In the genomic region with DNA sequence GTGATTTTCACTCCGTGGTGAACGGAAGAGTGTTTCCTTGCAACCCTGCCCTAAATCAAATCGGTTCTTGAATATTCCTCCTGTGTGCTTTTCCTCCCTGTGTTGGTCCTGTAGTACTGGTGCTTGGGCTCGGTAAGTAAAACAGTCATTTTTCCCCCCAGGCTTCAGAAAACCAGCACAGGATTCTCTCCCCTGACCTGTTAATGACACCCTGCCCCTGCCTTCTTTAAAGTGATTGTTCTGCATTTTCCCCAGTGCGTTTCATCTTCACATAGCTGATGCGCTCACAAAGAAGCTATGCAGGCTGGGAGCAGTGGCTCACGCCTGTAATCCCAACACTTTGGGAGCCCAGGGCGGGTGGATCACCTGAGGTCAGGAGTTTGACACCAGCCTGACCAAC, we compare ENCODE assay signal across 38 cellular contexts.
"Had no signal": no experiment of that assay in that cellular context is flagged by ENCODE, and none has a peak within 500 bp of the region (broad histone marks: within the 10 kb centered on the region; RNA-seq: fewer than 3 reads in every experiment).

No MANE protein-coding gene starts in this region.

- H3K4me3 Mint-ChIP-seq: activated B cell treated with CpG ODN at 0.5 μM for 24 hours; activated CD4-positive, alpha-beta memory T cell treated with anti-CD3 and anti-CD28 coated beads for 36 hours; activated CD8-positive, alpha-beta memory T cell treated with anti-CD3 and anti-CD28 coated beads, Interleukin-2, amount 10 ng/mL, durations not matched to agents 7 days and 5 days; activated T-cell treated with anti-CD3 and anti-CD28 coated beads, Interleukin-2, amount 50 U/mL, for 72 hours; activated T-helper 17 cell treated with anti-CD3 and anti-CD28 coated beads, Interleukin-2, amount 50 U/mL, for 72 hours had no signal

- FAIRE-seq: astrocyte, RCC 7860 had no signal

- H3K36me3 ChIP-seq: adrenal gland, breast epithelium had no signal

- H3K4me1 ChIP-seq: body of pancreas, breast epithelium had no signal

- H3K9me3 ChIP-seq: adrenal gland, body of pancreas, breast epithelium had no signal

- H3K9me3 Mint-ChIP-seq: activated B cell treated with CpG ODN at 0.5 μM for 24 hours; activated CD4-positive, alpha-beta memory T cell treated with anti-CD3 and anti-CD28 coated beads for 36 hours; activated naive CD4-positive, alpha-beta T cell treated with anti-CD3 and anti-CD28 coated beads, Interleukin-2, amount 50 U/mL, for 72 hours; activated T-helper 17 cell treated with anti-CD3 and anti-CD28 coated beads, Interleukin-2, amount 50 U/mL, for 72 hours had no signal

- DNase-seq: activated B cell treated with CpG ODN at 0.5 μM for 24 hours; activated CD4-positive, alpha-beta memory T cell treated with anti-CD3 and anti-CD28 coated beads for 36 hours; activated CD4-positive, alpha-beta T cell treated with anti-CD3 and anti-CD28 coated beads for 4 hours; activated CD4-positive, alpha-beta T cell treated with anti-CD3 and anti-CD28 coated beads, Interleukin-2, amount 50 U/mL, for 1 hour; activated CD4-positive, CD25-positive, alpha-beta regulatory T cell treated with anti-CD3 and anti-CD28 coated beads, Interleukin-2, amount 50 U/mL, for 72 hours; activated CD8-positive, alpha-beta memory T cell treated with anti-CD3 and anti-CD28 coated beads for 24 hours; activated CD8-positive, alpha-beta memory T cell treated with anti-CD3 and anti-CD28 coated beads, Interleukin-2, amount 50 U/mL, for 48 hours; activated effector memory CD4-positive, alpha-beta T cell treated with anti-CD3 and anti-CD28 coated beads, Interleukin-2, amount 50 U/mL, for 16 hours; activated naive CD4-positive, alpha-beta T cell; activated T-cell treated with anti-CD3 and anti-CD28 coated beads, Interleukin-2, amount 50 U/mL, for 72 hours; body of pancreas; caudate nucleus; NCI-H1092 treated with DMSO at 0.1 percent for 48 hours; NCI-H146; NCI-H187; NCI-H2029 treated with DMSO at 0.1 percent for 48 hours; NCI-H2107; NCI-H2171; NCI-H226; NCI-H446 treated with DMSO at 0.1 percent for 48 hours; NCI-H524; PC-3; SIG-M5; SW 1271; T-helper 1 cell; T-helper 2 cell; T-helper 9 cell had no signal

- ATAC-seq: activated CD8-positive, alpha-beta memory T cell treated with anti-CD3 and anti-CD28 coated beads, Interleukin-2, amount 10 ng/mL, durations not matched to agents 7 days and 5 days; activated naive CD4-positive, alpha-beta T cell treated with anti-CD3 and anti-CD28 coated beads, Interleukin-2, amount 50 U/mL, for 72 hours; activated T-cell treated with anti-CD3 and anti-CD28 coated beads, Interleukin-2, amount 50 U/mL, for 72 hours; activated T-helper 17 cell treated with anti-CD3 and anti-CD28 coated beads, Interleukin-2, amount 50 U/mL, for 72 hours; body of pancreas; K562; PC-3; Right ventricle myocardium inferior had no signal

- H3K27ac ChIP-seq: adrenal gland, body of pancreas, breast epithelium, RWPE1, VCaP had no signal

- H3K36me3 Mint-ChIP-seq: activated CD4-positive, alpha-beta memory T cell treated with anti-CD3 and anti-CD28 coated beads for 36 hours; activated naive CD4-positive, alpha-beta T cell treated with anti-CD3 and anti-CD28 coated beads, Interleukin-2, amount 50 U/mL, for 72 hours had no signal

- H3K27me3 ChIP-seq: adrenal gland, body of pancreas, breast epithelium had no signal

- H3K4me3 ChIP-seq: adrenal gland, body of pancreas, breast epithelium, K562 had no signal

- H3K27ac Mint-ChIP-seq: activated B cell treated with CpG ODN at 0.5 μM for 24 hours; activated CD4-positive, alpha-beta memory T cell treated with anti-CD3 and anti-CD28 coated beads for 36 hours; activated CD8-positive, alpha-beta memory T cell treated with anti-CD3 and anti-CD28 coated beads, Interleukin-2, amount 10 ng/mL, durations not matched to agents 7 days and 5 days; activated naive CD4-positive, alpha-beta T cell treated with anti-CD3 and anti-CD28 coated beads, Interleukin-2, amount 50 U/mL, for 72 hours; activated T-cell treated with anti-CD3 and anti-CD28 coated beads, Interleukin-2, amount 50 U/mL, for 72 hours; activated T-helper 17 cell treated with anti-CD3 and anti-CD28 coated beads, Interleukin-2, amount 50 U/mL, for 72 hours had no signal
